7 cellular contexts compared by ENCODE assay signal in the genomic region with DNA sequence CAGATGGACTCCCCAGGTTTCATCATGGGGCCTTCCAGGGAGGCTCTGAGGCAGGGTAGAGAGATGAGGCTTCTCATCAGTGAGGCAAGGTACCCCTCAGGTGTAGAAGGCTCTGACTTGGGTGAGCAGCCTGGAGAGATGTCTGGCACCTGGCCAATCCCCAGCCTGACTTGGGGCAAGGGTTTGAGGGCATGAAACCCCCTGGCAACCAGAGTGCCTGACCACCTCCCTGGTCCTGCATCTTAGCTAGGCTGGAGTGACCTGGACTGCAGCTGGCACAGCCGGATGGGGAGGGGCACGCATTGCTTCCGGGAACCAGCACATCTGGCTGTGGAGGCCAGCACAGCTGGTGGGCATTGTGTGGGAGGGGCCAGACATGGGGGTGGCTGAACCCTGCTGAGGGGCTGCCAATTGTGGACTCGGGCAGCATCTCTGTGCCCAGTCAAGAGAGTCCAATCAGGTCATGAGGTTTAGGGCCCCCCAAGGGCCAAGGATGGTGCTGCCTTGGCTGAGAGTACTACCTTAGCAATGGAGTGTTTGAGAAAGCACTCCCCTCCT. TPM values are rescaled to one million over a fixed set of nuclear protein-coding genes. Genes with fewer than 3 reads are reported as not detected.
DNase-seq lines count a peak whose midpoint lies in the region; ATAC-seq and TF ChIP-seq lines count a peak whose summit lies in the region.

No MANE protein-coding gene starts in this region.

- H3K79me2 ChIP-seq in H9 (ENCODE audit: insufficient read depth, low read length) (no peaks in the 10 kb centered on the region), Karpas-422 (ENCODE audit: low read length) (no peaks in the 10 kb centered on the region)

- intact Hi-C loops in spleen (cut with DNase I; ENCODE audit: low total_unique reads): loop anchor here (10.0 kb wide), 1 partner anchor 89 kb away; no protein-coding TSS in a partner anchor

- no peaks in the 10 kb centered on the region for H3K79me1 ChIP-seq in H9 (ENCODE audit: insufficient read depth, low read depth, low read length, poor library complexity, severe bottlenecking)

- H2BK120ac ChIP-seq in H9 (ENCODE audit: low read depth, low read length, poor library complexity, severe bottlenecking): no peak overlapping the region

- no peaks in the 10 kb centered on the region for H3K27me3 Mint-ChIP-seq in H9 (ENCODE audit: low read depth)

- no peaks in the 10 kb centered on the region for H3K27me3 ChIP-seq in H9 (ENCODE audit: insufficient read depth, low read length)
- no peaks in the 10 kb centered on the region for H3K27me3 ChIP-seq in adipocyte (replicated peaks; ENCODE audit: control insufficient read depth, insufficient read depth, low read length)
- H3K27me3 ChIP-seq in iPS-15b (ENCODE audit: control insufficient read depth, insufficient read depth, low read length): no peaks in the 10 kb centered on the region
- peaks cover 0 to 15% (median 0%) of the 10 kb centered on the region in 7 donors for H3K27me3 ChIP-seq in spleen (replicated peaks in 1 of 7)
- no peaks in the 10 kb centered on the region for H3K27me3 ChIP-seq in Karpas-422 (ENCODE audit: low read length)

- no peaks in the 10 kb centered on the region for H4K20me1 ChIP-seq in H9 (ENCODE audit: control insufficient read depth, insufficient read depth, insufficient read length)
- H4K20me1 ChIP-seq in Karpas-422 (ENCODE audit: insufficient read depth, low read depth, low read length): no peaks in the 10 kb centered on the region

- no peak overlapping the region for H4K5ac ChIP-seq in H9 (ENCODE audit: insufficient read length, low read depth, low read length)

- no peak overlapping the region for H3K18ac ChIP-seq in H9 (ENCODE audit: insufficient read length, low read depth, low read length)

- peak overlapping the region; percentile 47; the same call in 1 of the 2 replicates for H3K14ac ChIP-seq in H9 (ENCODE audit: insufficient read depth, low read length)

- H4K91ac ChIP-seq in H9 (ENCODE audit: insufficient read length, low read depth, low read length): no peak overlapping the region

- no peak overlapping the region for H2BK12ac ChIP-seq in H9 (ENCODE audit: insufficient read length, low read depth, low read length)

- H3K36me3 Mint-ChIP-seq in H9 (ENCODE audit: insufficient read depth in 1 of 3, low read depth in 3 of 3): peaks cover 1 to 21% (median 6%) of the 10 kb centered on the region in 3 experiments; a peak in 5 of 7 replicates

- no peak for ATAC-seq in HG02571 (IDR thresholded peaks at IDR 0.05; ENCODE audit: unreplicated experiment)
- ATAC-seq in GM18868 (IDR thresholded peaks at IDR 0.05; ENCODE audit: unreplicated experiment): no peak

- peaks cover 32 to 43% of the 10 kb centered on the region in 2 experiments for H3K4me1 Mint-ChIP-seq in H9

- no peak overlapping the region for H3K4me2 ChIP-seq in H9 (ENCODE audit: insufficient read depth, insufficient read length, low read length)
- H3K4me2 ChIP-seq in Karpas-422 (ENCODE audit: low read depth, low read length, poor library complexity, severe bottlenecking): no peak overlapping the region

- peak overlapping the region; percentile 57 to 72 for H3K4me3 Mint-ChIP-seq in H9

- H2BK20ac ChIP-seq in H9 (ENCODE audit: low read depth, low read length, poor library complexity, severe bottlenecking): no peak overlapping the region

- H3K23me2 ChIP-seq in H9 (ENCODE audit: insufficient read length, low read depth, low read length, poor library complexity, severe bottlenecking): no peaks in the 10 kb centered on the region

- H3K36me3 ChIP-seq in adipocyte (ENCODE audit: control insufficient read depth, insufficient read depth, low read length, severe bottlenecking) (peaks cover 19% of the 10 kb centered on the region), iPS-15b (ENCODE audit: control insufficient read depth, insufficient read depth, low read length) (no peaks in the 10 kb centered on the region), spleen (peaks cover 0 to 23% (median 2%) of the 10 kb centered on the region in 6 donors), Karpas-422 (ENCODE audit: insufficient read depth, low read length) (no peaks in the 10 kb centered on the region)

- H2AFZ ChIP-seq in H9 (ENCODE audit: low read length) (no peak overlapping the region), Karpas-422 (ENCODE audit: low read length) (no peak overlapping the region)

- no peak overlapping the region for H4K8ac ChIP-seq in H9 (replicated peaks; ENCODE audit: insufficient read length, low read depth, low read length)

- TF ChIP-seq POLR2A in spleen (IDR thresholded peaks at IDR 0.05): no peak

- H3K27ac Mint-ChIP-seq in H9: no peak overlapping the region

- no peak overlapping the region for H2BK15ac ChIP-seq in H9 (ENCODE audit: low read depth, low read length)

- H3K4me3 ChIP-seq in adipocyte (ENCODE audit: low read length) (peak overlapping the region; percentile 82), iPS-15b (ENCODE audit: low read depth, low read length) (peak overlapping the region; percentile 53), spleen (peak overlapping the region in 6 of 8 donors; percentile 49 to 86 (median 66)), Karpas-422 (ENCODE audit: low read length) (no peak overlapping the region)

- H3K4ac ChIP-seq in H9 (ENCODE audit: low read depth, low read length): no peak overlapping the region

- no CpG with 5 or more reads among the region's 4 CpGs for WGBS in H9 (ENCODE audit: extremely low coverage, insufficient read length, low lambda C conversion rate)
- WGBS in spleen, 5 donors: 20 to 70% (median 58%) methylated on average over 3 to 4 of the region's 4 CpGs

- TF ChIP-seq CTCF in H9 (conservative IDR thresholded peaks at IDR 0.05) (no peak), spleen (IDR thresholded peaks at IDR 0.05 in 8 of 11, conservative IDR thresholded peaks at IDR 0.05 in 3 of 11) (no peak)

- DNase-seq in H9: peak; percentile 38
- DNase-seq in adipocyte (ENCODE audit: low read depth): peak; percentile 21
- no peak for DNase-seq in spleen
- no peak for DNase-seq in Karpas-422

- H2AK5ac ChIP-seq in H9 (ENCODE audit: insufficient read length, low read length): no peak overlapping the region

- H3K56ac ChIP-seq in H9 (ENCODE audit: insufficient read length, low read depth, low read length): no peak overlapping the region

- no peak overlapping the region for H3K23ac ChIP-seq in H9 (ENCODE audit: insufficient read length, low read depth, low read length)

- H3K9me3 Mint-ChIP-seq in H9: no peaks in the 10 kb centered on the region

- H2BK5ac ChIP-seq in H9 (ENCODE audit: insufficient read length, low read length): no peak overlapping the region

- H3K9me2 ChIP-seq in Karpas-422 (replicated peaks; ENCODE audit: insufficient read depth, low read length): no peaks in the 10 kb centered on the region

- no peak overlapping the region for H3K9ac ChIP-seq in H9 (ENCODE audit: extremely low read depth, insufficient read length, low read length)
- peak overlapping the region; percentile 95 for H3K9ac ChIP-seq in adipocyte (ENCODE audit: low read length)
- H3K9ac ChIP-seq in iPS-15b (ENCODE audit: low read depth, low read length): no peak overlapping the region
- no peak overlapping the region for H3K9ac ChIP-seq in Karpas-422 (ENCODE audit: low read length)

- H3K27ac ChIP-seq in H9 (ENCODE audit: insufficient read length, low read depth, low read length) (no peak overlapping the region), spleen (peak overlapping the region in 7 of 8 donors; percentile 26 to 90 (median 79)), Karpas-422 (ENCODE audit: low read length) (no peak overlapping the region)

- H3K4me1 ChIP-seq in H9 (ENCODE audit: insufficient read depth, low read length) (peaks cover 9% of the 10 kb centered on the region; the same call in 1 of the 2 replicates), adipocyte (ENCODE audit: control insufficient read depth, insufficient read depth, low read length) (peaks cover 54% of the 10 kb centered on the region), iPS-15b (ENCODE audit: control insufficient read depth, insufficient read depth, low read length) (peaks cover 12% of the 10 kb centered on the region), spleen (peaks cover 17 to 77% (median 45%) of the 10 kb centered on the region in 6 donors), Karpas-422 (ENCODE audit: low read length) (peaks cover 31% of the 10 kb centered on the region)

- H3K9me3 ChIP-seq in H9 (ENCODE audit: control insufficient read depth, low read depth, low read length) (no peaks in the 10 kb centered on the region), adipocyte (ENCODE audit: control insufficient read depth, low read length) (no peaks in the 10 kb centered on the region), iPS-15b (ENCODE audit: control insufficient read depth, insufficient read depth, low read length) (no peaks in the 10 kb centered on the region), spleen (no peaks in the 10 kb centered on the region), Karpas-422 (ENCODE audit: low read length) (no peaks in the 10 kb centered on the region)

- H3T11ph ChIP-seq in H9 (ENCODE audit: low read length): no peak overlapping the region

RNA-seq across cellular contexts. Expression of gene ZBTB47, which starts 1.9 kb away (rescaled TPM):
- total RNA-seq in H9 (2021) (3.6 and 4.2 TPM in 2 replicates), spleen (10 to 100 TPM in 6 of 7 donors, 1 to 10 TPM in 1; 9.9 to 22.2 (median 16.3) TPM)
- polyA plus RNA-seq in spleen: 1 to 10 TPM; 2.1 to 5.0 (median 2.5) TPM
- 0.07 and 0.11 TPM in 2 replicates for total RNA-seq in Karpas-422 (2014; rRNA removed; shearing (Covaris generic); ENCODE audit: low replicate concordance)

RNA-seq across cellular contexts. Expression of gene KLHL40, which starts 29.9 kb away (rescaled TPM):
- not detected in 2 replicates for total RNA-seq in H9 (2021)
- not detected for total RNA-seq in spleen
- under 1 TPM in 2 of 3 donors, not detected in 1; 0.03 to 0.17 TPM for polyA plus RNA-seq in spleen
- not detected in 2 replicates for total RNA-seq in Karpas-422 (2014; rRNA removed; shearing (Covaris generic); ENCODE audit: low replicate concordance)

RNA-seq across cellular contexts. Expression of gene HHATL, which starts 47.2 kb away (rescaled TPM):
- 0.46 TPM in 1 of 2 replicates, not detected in the other for total RNA-seq in H9 (2021)
- not detected for total RNA-seq in spleen
- under 1 TPM in 2 of 3 donors, not detected in 1; 0.13 to 0.42 TPM for polyA plus RNA-seq in spleen
- total RNA-seq in Karpas-422 (2014; rRNA removed; shearing (Covaris generic); ENCODE audit: low replicate concordance): not detected in 2 replicates

RNA-seq across cellular contexts. Expression of gene NKTR, which starts 54.9 kb away (rescaled TPM):
- total RNA-seq in H9 (2021): 66.4 and 79.8 TPM in 2 replicates
- total RNA-seq in spleen: 100 to 1,000 TPM in 6 of 7 donors, 10 to 100 TPM in 1; 99.2 to 258 (median 159) TPM
- polyA plus RNA-seq in spleen: 10 to 100 TPM; 19.9 to 35.8 (median 30.9) TPM
- 103 and 178 TPM in 2 replicates for total RNA-seq in Karpas-422 (2014; rRNA removed; shearing (Covaris generic); ENCODE audit: low replicate concordance)

Comparison
In these comparisons a context has a peak if more than half of its experiments do, and no peak if none do; other contexts are left out.
1. DNase-seq: peak in H9 (single experiment) and adipocyte (single experiment); none in spleen (single experiment) and Karpas-422 (single experiment).
2. H3K27ac ChIP-seq: peak in spleen (7 of 8); none in H9 (single experiment) and Karpas-422 (single experiment).